8 cellular contexts compared by ENCODE assay signal in genomic region chr4:171812377-171813194, GRCh38. TPM values are rescaled to one million over a fixed set of nuclear protein-coding genes. Genes with fewer than 3 reads are reported as not detected.
DNase-seq lines count a peak whose midpoint lies in the region; ATAC-seq, FAIRE-seq and TF ChIP-seq lines count a peak whose summit lies in the region.

No MANE protein-coding gene starts in this region.

- H3K36me3 ChIP-seq in H7 (replicated peaks; ENCODE audit: control insufficient read depth, insufficient read depth, low read length) (no peaks in the 10 kb centered on the region), astrocyte (ENCODE audit: insufficient read depth, low read length) (no peaks in the 10 kb centered on the region), lower lobe of right lung (no peaks in the 10 kb centered on the region)

- POLR2A ChIA-PET in RWPE1 (lab: Yijun Ruan, JAX; ENCODE audit: low non-redundant PET): no interaction called here

- H3K9me3 ChIP-seq in astrocyte (ENCODE audit: insufficient read depth, low read depth, low read length) (no peaks in the 10 kb centered on the region), lower lobe of right lung (no peaks in the 10 kb centered on the region)

- no peaks in the 10 kb centered on the region for H3K4me1 Mint-ChIP-seq in astrocyte (ENCODE audit: low read depth, unreplicated experiment)

- H3K27ac ChIP-seq in astrocyte (ENCODE audit: low read depth, low read length) (no peak overlapping the region), lower lobe of right lung (no peak overlapping the region), RWPE1 (no peak overlapping the region)

- intact Hi-C loops in lower lobe of right lung (cut with DNase I): no loop called here

- ATAC-seq in lower lobe of right lung: peak; percentile 51 to 65

- H3K4me3 Mint-ChIP-seq in astrocyte (ENCODE audit: unreplicated experiment): peak overlapping the region; percentile 90

- H3K27me3 ChIP-seq in H7 (ENCODE audit: control insufficient read depth, insufficient read depth, low read length) (peaks cover 40% of the 10 kb centered on the region), astrocyte (ENCODE audit: insufficient read depth, low read length) (peaks cover 4% of the 10 kb centered on the region), lower lobe of right lung (ENCODE audit: low read depth) (peaks cover 23% of the 10 kb centered on the region)

- H3K9me3 Mint-ChIP-seq in astrocyte (ENCODE audit: unreplicated experiment): no peaks in the 10 kb centered on the region

- CTCF ChIA-PET in RWPE1 (lab: Yijun Ruan, JAX): no interaction called here

- FAIRE-seq in astrocyte (lab: Jason Lieb, UNC) (no peak), RCC 7860 (lab: Jason Lieb, UNC) (no peak)

- peak overlapping the region; percentile 99 for H2AFZ ChIP-seq in astrocyte (ENCODE audit: low read depth, low read length)

- TF ChIP-seq CTCF in AG10803 (conservative IDR thresholded peaks at IDR 0.05; ENCODE audit: low read length) (no peak), astrocyte (IDR thresholded peaks at IDR 0.05; ENCODE audit: insufficient read depth, low read depth, low read length) (no peak), lower lobe of right lung (IDR thresholded peaks at IDR 0.05) (no peak), RWPE1 (conservative IDR thresholded peaks at IDR 0.05; ENCODE audit: low read depth) (no peak)

- H3K36me3 Mint-ChIP-seq in astrocyte (ENCODE audit: low read depth, unreplicated experiment): no peaks in the 10 kb centered on the region

- peaks cover 10% of the 10 kb centered on the region for H3K4me1 ChIP-seq in astrocyte (ENCODE audit: insufficient read depth, low read length)
- H3K4me1 ChIP-seq in lower lobe of right lung: peaks cover 16% of the 10 kb centered on the region

- DNase-seq in AG10803 (ENCODE audit: low read depth): no peak
- peak; percentile 60 for DNase-seq in H7
- no peak for DNase-seq in astrocyte (ENCODE audit: low read depth)
- no peak for DNase-seq in lower lobe of right lung
- no peak for DNase-seq in RCC 7860 (ENCODE audit: low spot score)
- no peak for DNase-seq in stimulated activated CD4-positive, alpha-beta T cell treated with anti-CD3 and anti-CD28 coated beads, Interleukin-4, amount 100 ng/mL, for 1 hour
- DNase-seq in CD1c-positive myeloid dendritic cell (ENCODE audit: extremely low spot score): no peak
- no peak for DNase-seq in RWPE1 (ENCODE audit: low spot score)

- no peak overlapping the region for H3K27ac Mint-ChIP-seq in astrocyte (ENCODE audit: unreplicated experiment)

- H4K20me1 ChIP-seq in astrocyte (ENCODE audit: insufficient read depth, low read length): no peaks in the 10 kb centered on the region

- H3K4me2 ChIP-seq in astrocyte (ENCODE audit: low read length): peak overlapping the region; percentile 98

- no peaks in the 10 kb centered on the region for H3K79me2 ChIP-seq in astrocyte (ENCODE audit: insufficient read depth, low read length)

- H3K4me3 ChIP-seq in AG10803 (ENCODE audit: low read length): peak overlapping the region; percentile 57
- H3K4me3 ChIP-seq in H7 (ENCODE audit: insufficient read depth, low read depth, low read length): peak overlapping the region; percentile 60
- peak overlapping the region; percentile 75 for H3K4me3 ChIP-seq in astrocyte (ENCODE audit: insufficient read depth, low read depth, low read length)
- H3K4me3 ChIP-seq in lower lobe of right lung: peak overlapping the region; percentile 43

- H3K9ac ChIP-seq in astrocyte (ENCODE audit: low read length): peak overlapping the region; percentile 68

- H3K27me3 Mint-ChIP-seq in astrocyte (ENCODE audit: low read depth, unreplicated experiment): peaks cover 35% of the 10 kb centered on the region

RNA-seq across cellular contexts. Expression of gene GALNTL6, which starts 0.6 kb away (rescaled TPM):
- total RNA-seq in H7 (2014; rRNA removed; shearing (Covaris generic)): 0.22 and 0.24 TPM in 2 replicates
- 0.61 and 0.67 TPM in 2 replicates for total RNA-seq in astrocyte
- not detected for total RNA-seq in lower lobe of right lung
